20 cellular contexts compared by ENCODE assay signal in genomic region chr9:4110562-4110961, GRCh38.
DNase-seq lines count a peak whose midpoint lies in the region; ATAC-seq and TF ChIP-seq lines count a peak whose summit lies in the region.
"Had no signal": no experiment of that assay in that cellular context is flagged by ENCODE, and none has a peak within 500 bp of the region (broad histone marks: within the 10 kb centered on the region; RNA-seq: fewer than 3 reads in every experiment).

No MANE protein-coding gene starts in this region.

- peaks cover 0 to 5% (median 0%) of the 10 kb centered on the region in 7 donors for H3K4me1 Mint-ChIP-seq in naive thymus-derived CD4-positive, alpha-beta T cell
- H3K4me1 Mint-ChIP-seq: B cell, IgD-negative memory B cell had no signal

- peaks cover 0 to 7% (median 0%) of the 10 kb centered on the region in 5 donors for H3K36me3 Mint-ChIP-seq in naive thymus-derived CD4-positive, alpha-beta T cell
- H3K36me3 Mint-ChIP-seq: CD8-positive, alpha-beta T cell; IgD-negative memory B cell had no signal

- POLR2A ChIA-PET in naive thymus-derived CD4-positive, alpha-beta T cell (lab: Charles Lee) = interaction anchor here (0.6 kb wide), 1 partner anchor 893 kb away, joined by 3 read pairs; no protein-coding TSS in a partner anchor

- WGBS in hepatocyte (ENCODE audit: low lambda C conversion rate, missing lambda C conversion rate) = 87% methylated on average over 4 of the region's 4 CpGs

- H3K27me3 ChIP-seq in left ventricle myocardium inferior (ENCODE audit: low read depth) = no peaks in the 10 kb centered on the region
- H3K27me3 ChIP-seq in right atrium auricular region = no peaks in the 10 kb centered on the region
- no peaks in the 10 kb centered on the region for H3K27me3 ChIP-seq in hepatocyte
- H3K27me3 ChIP-seq in naive thymus-derived CD4-positive, alpha-beta T cell (ENCODE audit: control insufficient read depth in 2 of 2, insufficient read depth in 2 of 2, low read length in 2 of 2) = no peaks in the 10 kb centered on the region
- H3K27me3 ChIP-seq: BLaER1 treated with 17β-estradiol and CSF1 and Interleukin-3, amounts not matched to agents 10 nM and 100 nM had no signal

- DNase-seq in left ventricle myocardium inferior (no peak), right atrium auricular region (ENCODE audit: low spot score) (no peak), NCI-H69 (lab: John Stamatoyannopoulos, UW) (peak; percentile 44), hepatocyte (ENCODE audit: low spot score) (no peak), RKO (ENCODE audit: low spot score) (no peak), HuH-7 (ENCODE audit: low spot score) (no peak), amygdala (lab: John Stamatoyannopoulos, UW) (no peak)
- DNase-seq in naive thymus-derived CD4-positive, alpha-beta T cell = no peak
- DNase-seq: Calu3; CD8-positive, alpha-beta T cell; DMS79 treated with DMSO at 0.1 percent for 48 hours; GF-D8; GM23248; H9; KG1 had no signal

- no peaks in the 10 kb centered on the region for H3K9me2 ChIP-seq in hepatocyte (replicated peaks; ENCODE audit: insufficient read depth)

- no peaks in the 10 kb centered on the region for H3K36me3 ChIP-seq in left ventricle myocardium inferior
- H3K36me3 ChIP-seq in right atrium auricular region = no peaks in the 10 kb centered on the region
- no peaks in the 10 kb centered on the region for H3K36me3 ChIP-seq in hepatocyte (replicated peaks; ENCODE audit: insufficient read depth, low read depth)
- no peaks in the 10 kb centered on the region for H3K36me3 ChIP-seq in naive thymus-derived CD4-positive, alpha-beta T cell (ENCODE audit: control insufficient read depth in 2 of 3, insufficient read depth in 3 of 3, low read length in 3 of 3)
- H3K36me3 ChIP-seq: BLaER1 treated with 17β-estradiol and CSF1 and Interleukin-3, amounts not matched to agents 10 nM and 100 nM had no signal

- H3K27ac Mint-ChIP-seq in naive thymus-derived CD4-positive, alpha-beta T cell = no peak overlapping the region
- H3K27ac Mint-ChIP-seq: B cell; CD8-positive, alpha-beta T cell; H9; IgD-negative memory B cell had no signal

- H3K4me3 ChIP-seq in left ventricle myocardium inferior = no peak overlapping the region
- no peak overlapping the region for H3K4me3 ChIP-seq in right atrium auricular region
- H3K4me3 ChIP-seq in hepatocyte = no peak overlapping the region
- H3K4me3 ChIP-seq in naive thymus-derived CD4-positive, alpha-beta T cell (ENCODE audit: low read length) = no peak overlapping the region
- H3K4me3 ChIP-seq: BLaER1 treated with 17β-estradiol and CSF1 and Interleukin-3, amounts not matched to agents 10 nM and 100 nM; GM12878 had no signal

- intact Hi-C loops in left ventricle myocardium inferior (cut with micrococcal nuclease) = no loop called here
- intact Hi-C loops in naive thymus-derived CD4-positive, alpha-beta T cell (cut with micrococcal nuclease) = no loop called here

- H2AFZ ChIP-seq in hepatocyte = no peak overlapping the region
- H2AFZ ChIP-seq: GM23248 had no signal

- no peak overlapping the region for H3K4me3 Mint-ChIP-seq in naive thymus-derived CD4-positive, alpha-beta T cell
- H3K4me3 Mint-ChIP-seq: B cell; CD8-positive, alpha-beta T cell; H9; IgD-negative memory B cell had no signal

- H3K79me2 ChIP-seq in hepatocyte = peaks cover 6% of the 10 kb centered on the region

- no peaks in the 10 kb centered on the region for H4K20me1 ChIP-seq in hepatocyte (ENCODE audit: insufficient read depth, poor library complexity, severe bottlenecking)
- H4K20me1 ChIP-seq: BLaER1 treated with 17β-estradiol and CSF1 and Interleukin-3, amounts not matched to agents 10 nM and 100 nM had no signal

- peak overlapping the region; percentile 57 for H3K27ac ChIP-seq in left ventricle myocardium inferior (replicated peaks)
- no peak overlapping the region for H3K27ac ChIP-seq in right atrium auricular region
- peak overlapping the region; percentile 94 for H3K27ac ChIP-seq in hepatocyte
- H3K27ac ChIP-seq in naive thymus-derived CD4-positive, alpha-beta T cell (ENCODE audit: low read depth, low read length) = no peak overlapping the region
- H3K27ac ChIP-seq: 22Rv1; BLaER1 treated with 17β-estradiol and CSF1 and Interleukin-3, amounts not matched to agents 10 nM and 100 nM; GM23248 had no signal

- ATAC-seq in naive thymus-derived CD4-positive, alpha-beta T cell = no peak
- ATAC-seq: CD8-positive, alpha-beta T cell; GM12878 had no signal

- H3K4me1 ChIP-seq in left ventricle myocardium inferior (peaks cover 15% of the 10 kb centered on the region), right atrium auricular region (peaks cover 0 to 26% of the 10 kb centered on the region in 2 donors), hepatocyte (ENCODE audit: insufficient read depth) (peaks cover 54% of the 10 kb centered on the region)
- no peaks in the 10 kb centered on the region for H3K4me1 ChIP-seq in naive thymus-derived CD4-positive, alpha-beta T cell (ENCODE audit: control insufficient read depth in 2 of 2, insufficient read depth in 2 of 2, low read length in 2 of 2)
- H3K4me1 ChIP-seq: BLaER1 treated with 17β-estradiol and CSF1 and Interleukin-3, amounts not matched to agents 10 nM and 100 nM had no signal

- peaks cover 0 to 9% (median 2%) of the 10 kb centered on the region in 5 donors for H3K27me3 Mint-ChIP-seq in naive thymus-derived CD4-positive, alpha-beta T cell
- H3K27me3 Mint-ChIP-seq: IgD-negative memory B cell had no signal

- H3K9me3 ChIP-seq in left ventricle myocardium inferior (replicated peaks) (no peaks in the 10 kb centered on the region), right atrium auricular region (no peaks in the 10 kb centered on the region), hepatocyte (ENCODE audit: low read depth) (no peaks in the 10 kb centered on the region)
- no peaks in the 10 kb centered on the region for H3K9me3 ChIP-seq in naive thymus-derived CD4-positive, alpha-beta T cell (ENCODE audit: control insufficient read depth in 2 of 3, low read length in 3 of 3)

- CTCF ChIA-PET in naive thymus-derived CD4-positive, alpha-beta T cell (lab: Charles Lee) = no interaction called here

- TF ChIP-seq CTCF in left ventricle myocardium inferior (IDR thresholded peaks at IDR 0.05; ENCODE audit: borderline replicate concordance) (no peak), right atrium auricular region (IDR thresholded peaks at IDR 0.05) (no peak), hepatocyte (IDR thresholded peaks at IDR 0.05; ENCODE audit: poor library complexity) (no peak)

- no peak overlapping the region for H3K4me2 ChIP-seq in hepatocyte
- H3K4me2 ChIP-seq: BLaER1 treated with 17β-estradiol and CSF1 and Interleukin-3, amounts not matched to agents 10 nM and 100 nM had no signal

- H3K9me3 Mint-ChIP-seq in naive thymus-derived CD4-positive, alpha-beta T cell = peaks cover 0 to 5% (median 0%) of the 10 kb centered on the region in 11 donors
- H3K9me3 Mint-ChIP-seq: CD8-positive, alpha-beta T cell; H9; IgD-negative memory B cell had no signal

Comparison
In these comparisons a context has a peak if more than half of its experiments do, and no peak if none do; other contexts are left out.
1. H3K27ac ChIP-seq: peak in left ventricle myocardium inferior (single experiment) and hepatocyte (single experiment); none in right atrium auricular region (0 of 2) and naive thymus-derived CD4-positive, alpha-beta T cell (single experiment).